10 cellular contexts compared by ENCODE assay signal in genomic region chr9:97558701-97559101, GRCh38. TPM values are rescaled to one million over a fixed set of nuclear protein-coding genes. Genes with fewer than 3 reads are reported as not detected.
DNase-seq lines count a peak whose midpoint lies in the region; ATAC-seq and TF ChIP-seq lines count a peak whose summit lies in the region.
"Had no signal": no experiment of that assay in that cellular context is flagged by ENCODE, and none has a peak within 500 bp of the region (broad histone marks: within the 10 kb centered on the region; RNA-seq: fewer than 3 reads in every experiment).

No MANE protein-coding gene starts in this region.

- H3K9me3 ChIP-seq in ascending aorta (no peaks in the 10 kb centered on the region), thyroid gland (no peaks in the 10 kb centered on the region)

- ATAC-seq in activated naive CD8-positive, alpha-beta T cell treated with anti-CD3 and anti-CD28 coated beads, Interleukin-2, amount 50 U/mL, for 24 hours, result no peak
- ATAC-seq in HG02759 (IDR thresholded peaks at IDR 0.05; ENCODE audit: unreplicated experiment) (peak; percentile 28), HG03139 (IDR thresholded peaks at IDR 0.05; ENCODE audit: unreplicated experiment) (no peak)
- ATAC-seq: natural killer cell had no signal

- DNase-seq in activated naive CD8-positive, alpha-beta T cell treated with anti-CD3 and anti-CD28 coated beads for 36 hours, result no peak
- DNase-seq in activated naive CD8-positive, alpha-beta T cell treated with anti-CD3 and anti-CD28 coated beads, Interleukin-2, amount 50 U/mL, for 24 hours, result no peak
- DNase-seq in ascending aorta (ENCODE audit: low spot score in 2 of 2) (peak in 1 of 2 donors; percentile 58), thyroid gland (no peak), NCI-H2196 (lab: John Stamatoyannopoulos, UW; ENCODE audit: unreplicated experiment) (no peak), NCI-H1105 (lab: John Stamatoyannopoulos, UW) (no peak)
- DNase-seq: natural killer cell, NCI-H526 had no signal

- peak overlapping the region; percentile 4 for H3K27ac Mint-ChIP-seq in activated naive CD8-positive, alpha-beta T cell treated with anti-CD3 and anti-CD28 coated beads for 36 hours
- no peak overlapping the region for H3K27ac Mint-ChIP-seq in activated naive CD8-positive, alpha-beta T cell treated with anti-CD3 and anti-CD28 coated beads, Interleukin-2, amount 50 U/mL, for 24 hours
- H3K27ac Mint-ChIP-seq: natural killer cell had no signal

- H3K4me1 Mint-ChIP-seq in activated naive CD8-positive, alpha-beta T cell treated with anti-CD3 and anti-CD28 coated beads for 36 hours, result peaks cover 11% of the 10 kb centered on the region
- peaks cover 6% of the 10 kb centered on the region for H3K4me1 Mint-ChIP-seq in activated naive CD8-positive, alpha-beta T cell treated with anti-CD3 and anti-CD28 coated beads, Interleukin-2, amount 50 U/mL, for 24 hours

- no peak for TF ChIP-seq POLR2A in thyroid gland (IDR thresholded peaks at IDR 0.05)

- no peaks in the 10 kb centered on the region for H3K36me3 Mint-ChIP-seq in activated naive CD8-positive, alpha-beta T cell treated with anti-CD3 and anti-CD28 coated beads for 36 hours
- no peaks in the 10 kb centered on the region for H3K36me3 Mint-ChIP-seq in activated naive CD8-positive, alpha-beta T cell treated with anti-CD3 and anti-CD28 coated beads, Interleukin-2, amount 50 U/mL, for 24 hours (ENCODE audit: low read depth)
- H3K36me3 Mint-ChIP-seq: natural killer cell had no signal

- H3K4me1 ChIP-seq in ascending aorta (peaks cover 34 to 53% of the 10 kb centered on the region in 2 donors), thyroid gland (peaks cover 70 to 78% of the 10 kb centered on the region in 2 donors)

- peaks cover 14% of the 10 kb centered on the region for H3K27me3 Mint-ChIP-seq in activated naive CD8-positive, alpha-beta T cell treated with anti-CD3 and anti-CD28 coated beads for 36 hours
- peaks cover 15% of the 10 kb centered on the region for H3K27me3 Mint-ChIP-seq in activated naive CD8-positive, alpha-beta T cell treated with anti-CD3 and anti-CD28 coated beads, Interleukin-2, amount 50 U/mL, for 24 hours

- H3K36me3 ChIP-seq in ascending aorta (peaks cover 6 to 10% of the 10 kb centered on the region in 2 donors), thyroid gland (no peaks in the 10 kb centered on the region)

- intact Hi-C loops in ascending aorta (cut with DNase I) (loop anchor here (5.0 kb wide), 2 partner anchors 39 to 41 kb away; no protein-coding TSS in a partner anchor), thyroid gland (cut with DNase I) (no loop called here)

- H3K27ac ChIP-seq in ascending aorta, result peak overlapping the region; percentile 98 to 99
- peak overlapping the region; percentile 97 to 98 (median 97) for H3K27ac ChIP-seq in thyroid gland

- no peaks in the 10 kb centered on the region for H3K27me3 ChIP-seq in ascending aorta
- no peaks in the 10 kb centered on the region for H3K27me3 ChIP-seq in thyroid gland

- H3K9me3 Mint-ChIP-seq in activated naive CD8-positive, alpha-beta T cell treated with anti-CD3 and anti-CD28 coated beads for 36 hours, result no peaks in the 10 kb centered on the region
- no peaks in the 10 kb centered on the region for H3K9me3 Mint-ChIP-seq in activated naive CD8-positive, alpha-beta T cell treated with anti-CD3 and anti-CD28 coated beads, Interleukin-2, amount 50 U/mL, for 24 hours
- H3K9me3 Mint-ChIP-seq: natural killer cell had no signal

- WGBS in thyroid gland, 2 donors, result 69 to 73% methylated on average over 3 of the region's 3 CpGs

- no peak for TF ChIP-seq CTCF in ascending aorta (IDR thresholded peaks at IDR 0.05)
- TF ChIP-seq CTCF in thyroid gland (IDR thresholded peaks at IDR 0.05), result no peak

- H3K4me3 ChIP-seq in ascending aorta (no peak overlapping the region), thyroid gland (replicated peaks in 1 of 3) (no peak overlapping the region)

- peak overlapping the region; percentile 9 for H3K4me3 Mint-ChIP-seq in activated naive CD8-positive, alpha-beta T cell treated with anti-CD3 and anti-CD28 coated beads for 36 hours
- no peak overlapping the region for H3K4me3 Mint-ChIP-seq in activated naive CD8-positive, alpha-beta T cell treated with anti-CD3 and anti-CD28 coated beads, Interleukin-2, amount 50 U/mL, for 24 hours
- H3K4me3 Mint-ChIP-seq: natural killer cell had no signal

RNA-seq across cellular contexts. Expression of gene TMOD1, which starts 57.2 kb away (rescaled TPM):
- 1 to 10 TPM; 1.2 to 1.5 TPM for total RNA-seq in activated naive CD8-positive, alpha-beta T cell treated with anti-CD3 and anti-CD28 coated beads for 36 hours
- 17.1 TPM for total RNA-seq in ascending aorta
- total RNA-seq in thyroid gland, result 10 to 100 TPM; 33.4 to 38.6 (median 37.0) TPM
